8 cellular contexts compared by ENCODE assay signal in genomic region chr7:44490351-44491200, GRCh38. TPM values are rescaled to one million over a fixed set of nuclear protein-coding genes. Genes with fewer than 3 reads are reported as not detected.
DNase-seq lines count a peak whose midpoint lies in the region; ATAC-seq, FAIRE-seq and TF ChIP-seq lines count a peak whose summit lies in the region.

Gene NUDCD3, minus strand, starts transcription at chr7:44490658. Its CDS starts 58 bp downstream, at chr7:44490600.

- POLR2A ChIA-PET in HepG2 (lab: Yijun Ruan, JAX): interaction anchor here (0.7 to 2.8 kb wide), 12 partner anchors 9 to 84 kb away, joined by 3 to 18 read pairs (median 4); partner anchors contain the start of genes DDX56 and NPC1L1

- H3K36me3 ChIP-seq in BLaER1 treated with 17β-estradiol and CSF1 and Interleukin-3, amounts not matched to agents 10 nM and 100 nM: peaks cover 0 to 18% (median 7%) of the 10 kb centered on the region in 11 experiments; a peak in 11 of 22 replicates
- peaks cover 0 to 5% of the 10 kb centered on the region in 2 experiments; a peak in 1 of 5 replicates for H3K36me3 ChIP-seq in HepG2 (replicated peaks in 1 of 2; ENCODE audit: control insufficient read depth in 1 of 2, insufficient read depth in 2 of 2, low read length in 2 of 2)

- peak within 1 kb of the TSS; percentile 94 to 99 (median 97) for H3K9ac ChIP-seq in BLaER1 treated with 17β-estradiol and CSF1 and Interleukin-3, amounts not matched to agents 10 nM and 100 nM
- H3K9ac ChIP-seq in HepG2 (ENCODE audit: insufficient read depth, low read depth, low read length): peak within 1 kb of the TSS; percentile 85

- peaks cover 0 to 20% (median 0%) of the 10 kb centered on the region in 11 experiments; a peak in 5 of 22 replicates for H4K20me1 ChIP-seq in BLaER1 treated with 17β-estradiol and CSF1 and Interleukin-3, amounts not matched to agents 10 nM and 100 nM
- no peaks in the 10 kb centered on the region for H4K20me1 ChIP-seq in HepG2 (ENCODE audit: insufficient read depth, low read length)

- H3K27me3 ChIP-seq in BLaER1 treated with 17β-estradiol and CSF1 and Interleukin-3, amounts not matched to agents 10 nM and 100 nM: no peaks in the 10 kb centered on the region
- H3K27me3 ChIP-seq in HepG2 (ENCODE audit: control insufficient read depth in 1 of 2, insufficient read depth in 2 of 2, low read length in 2 of 2): no peaks in the 10 kb centered on the region; a peak in 1 of 5 replicates

- peak; percentile 55 for TF ChIP-seq CTCF in HepG2 (CRISPR knock-in tag; IDR thresholded peaks at IDR 0.05)

- BruUV-seq in HepG2 (replicated peaks; lab: Mats Ljungman, UMichigan): TSS peak; percentile 93

- ATAC-seq in GM19324 (IDR thresholded peaks at IDR 0.05; ENCODE audit: low FRiP score, unreplicated experiment) (peak; percentile 94), HG03469 (IDR thresholded peaks at IDR 0.05; ENCODE audit: unreplicated experiment) (peak; percentile 69), HepG2 (peak; percentile 99)

- peak within 1 kb of the TSS; percentile 97 to 100 (median 99) for H3K27ac ChIP-seq in BLaER1 treated with 17β-estradiol and CSF1 and Interleukin-3, amounts not matched to agents 10 nM and 100 nM
- peak within 1 kb of the TSS; percentile 96 for H3K27ac ChIP-seq in HepG2 (ENCODE audit: extremely low read length, insufficient read depth, low read length)

- DNase-seq in NCI-H526 (lab: John Stamatoyannopoulos, UW) (peak; percentile 84 to 93), dermis blood vessel endothelial cell (peak; percentile 86), HepG2 (ENCODE audit: low spot score) (peak; percentile 75)
- DNase-seq in activated CD4-positive, alpha-beta T cell treated with anti-CD3 and anti-CD28 coated beads, Interleukin-2, amount 50 U/mL, for 1 hour: peak; percentile 80
- DNase-seq in stimulated activated CD4-positive, alpha-beta T cell treated with anti-CD3 and anti-CD28 coated beads, Interleukin-4, amount 100 ng/mL, for 24 hours: peak; percentile 85

- peak; percentile 78 to 91 for TF ChIP-seq POLR2A in HepG2 (IDR thresholded peaks at IDR 0.05; ENCODE audit: insufficient read depth in 1 of 2, low read depth in 2 of 2, low read length in 2 of 2)

- peaks cover 39% of the 10 kb centered on the region for H3K79me2 ChIP-seq in HepG2 (ENCODE audit: insufficient read depth, low read length)

- peaks cover 39 to 48% (median 41%) of the 10 kb centered on the region in 10 experiments for H3K4me1 ChIP-seq in BLaER1 treated with 17β-estradiol and CSF1 and Interleukin-3, amounts not matched to agents 10 nM and 100 nM
- peaks cover 55% of the 10 kb centered on the region for H3K4me1 ChIP-seq in HepG2 (ENCODE audit: insufficient read depth, low read length)

- peak; percentile 51 for FAIRE-seq in HepG2 (lab: Jason Lieb, UNC)

- peak; percentile 62; the same call in 1 of the 2 replicates for TF ChIP-seq RAD21 in HepG2 (CRISPR knock-in tag; IDR thresholded peaks at IDR 0.05)

- H3K4me3 ChIP-seq in BLaER1 treated with 17β-estradiol and CSF1 and Interleukin-3, amounts not matched to agents 10 nM and 100 nM: peak within 1 kb of the TSS; percentile 68 to 90 (median 82)
- H3K4me3 ChIP-seq in HepG2 (replicated peaks in 1 of 3; ENCODE audit: insufficient read depth in 1 of 3, low read depth in 2 of 3, low read length in 3 of 3): peak within 1 kb of the TSS; percentile 74 to 93 (median 90)

- H3K9me3 ChIP-seq in BLaER1 treated with 17β-estradiol and CSF1 and Interleukin-3, amounts not matched to agents 10 nM and 100 nM (replicated peaks in 1 of 11): no peaks in the 10 kb centered on the region
- no peaks in the 10 kb centered on the region for H3K9me3 ChIP-seq in HepG2 (ENCODE audit: low read length)

- WGBS in HepG2 (ENCODE audit: low lambda C conversion rate): 2% methylated on average over 34 of the region's 63 CpGs

- CTCF ChIA-PET in HepG2 (lab: Yijun Ruan, JAX; ENCODE audit: low intra/inter-chr PET ratio, low total read pairs): no interaction called here

- H2AFZ ChIP-seq in HepG2 (ENCODE audit: low read length): peak within 1 kb of the TSS; percentile 80

- intact Hi-C loops in HepG2 (cut with micrococcal nuclease; ENCODE audit: unreplicated experiment): loop anchor here (5.0 kb wide), 2 partner anchors 52 to 82 kb away; partner anchors contain the start of genes DDX56 and NPC1L1

- TF ChIP-seq EP300 in HepG2 (IDR thresholded peaks at IDR 0.05; ENCODE audit: low read depth in 2 of 2, low read length in 2 of 2) (no peak; a peak in 1 of 4 replicates), HepG2 (CRISPR knock-in tag; IDR thresholded peaks at IDR 0.05; ENCODE audit: borderline replicate concordance) (no peak)

- H3K4me2 ChIP-seq in BLaER1 treated with 17β-estradiol and CSF1 and Interleukin-3, amounts not matched to agents 10 nM and 100 nM: peak within 1 kb of the TSS; percentile 74 to 95 (median 89)
- peak within 1 kb of the TSS; percentile 82 for H3K4me2 ChIP-seq in HepG2 (ENCODE audit: low read depth, low read length)

- in situ Hi-C loops in HepG2 (cut with HindIII; ENCODE audit: extremely low pct_ligation_motif_present, low pct_unique_long_range_greater_than_20kb): no loop called here

TF ChIP-seq in HepG2, 621 proteins besides CTCF, POLR2A, EP300 and RAD21 (continues in another document):
- TF ChIP-seq ZNF747 (CRISPR knock-in tag; IDR thresholded peaks at IDR 0.05; ENCODE audit: borderline replicate concordance) (peak; percentile 81; the same call in 1 of the 2 replicates), NKX3-1 (CRISPR knock-in tag; IDR thresholded peaks at IDR 0.05) (peak; percentile 28; the same call in 1 of the 2 replicates), ZUFSP (CRISPR knock-in tag; IDR thresholded peaks at IDR 0.05; ENCODE audit: borderline replicate concordance) (no peak), HMG20A (CRISPR knock-in tag; IDR thresholded peaks at IDR 0.05; ENCODE audit: borderline replicate concordance) (peak; percentile 17; the same call in 1 of the 2 replicates), MAFF (IDR thresholded peaks at IDR 0.05; ENCODE audit: low read depth, low read length) (no peak), USF2 (IDR thresholded peaks at IDR 0.05; ENCODE audit: low read depth, low read length) (peak; percentile 98), USF2 (CRISPR knock-in tag; IDR thresholded peaks at IDR 0.05; ENCODE audit: borderline replicate concordance) (peak; percentile 98), ZNF441 (CRISPR knock-in tag; IDR thresholded peaks at IDR 0.05; ENCODE audit: borderline replicate concordance) (peak; percentile 45; the same call in 1 of the 2 replicates)

RNA-seq across cellular contexts. Expression of gene NUDCD3, which starts in this region (rescaled TPM):
- total RNA-seq in dermis blood vessel endothelial cell (71.6 and 143 TPM in 2 replicates), HepG2 (2016; rRNA removed; fragmentation: Illumina TruSeq; extraction: Trizol) (49.9 and 54.6 TPM in 2 replicates)
- 13.4 and 14.8 TPM in 2 replicates for total RNA-seq in HepG2 (2016; cell fraction: cytosol; rRNA removed; fragmentation: Illumina TruSeq; extraction: Trizol; ENCODE audit: low read depth)
- 43.2 and 52.2 TPM in 2 replicates for total RNA-seq in HepG2 (2016; cell fraction: insoluble cytoplasmic fraction; rRNA removed; fragmentation: Illumina TruSeq; extraction: Trizol)
- total RNA-seq in HepG2 (2016; cell fraction: membrane; rRNA removed; fragmentation: Illumina TruSeq; extraction: Trizol): 11.7 and 13.3 TPM in 2 replicates
- 42.0 and 47.5 TPM in 2 replicates for total RNA-seq in HepG2 (2016; cell fraction: nucleus; rRNA removed; fragmentation: Illumina TruSeq; extraction: Trizol)
- 20.8 and 25.4 TPM in 2 replicates for polyA plus RNA-seq in HepG2 (2011; rRNA removed)
- polyA plus RNA-seq in HepG2 (2011; cell fraction: cytosol; rRNA removed): 21.8 and 27.6 TPM in 2 replicates
- polyA plus RNA-seq in HepG2 (2011; cell fraction: nucleus; rRNA removed): 32.7 and 41.3 TPM in 2 replicates
- polyA plus RNA-seq in HepG2 (2012): 27.9 and 29.4 TPM in 2 replicates
- 2.5 and 3.1 TPM in 2 replicates for polyA plus RNA-seq in HepG2 (2016; cell fraction: cytosol; fragmentation: Illumina TruSeq; extraction: Trizol; ENCODE audit: low read depth)
- 30.1 and 34.3 TPM in 2 replicates for polyA plus RNA-seq in HepG2 (2016; cell fraction: insoluble cytoplasmic fraction; fragmentation: Illumina TruSeq; extraction: Trizol; ENCODE audit: low read depth)
- 5.2 and 6.4 TPM in 2 replicates for polyA plus RNA-seq in HepG2 (2016; cell fraction: membrane; fragmentation: Illumina TruSeq; extraction: Trizol; ENCODE audit: low read depth)
- 35.7 and 42.8 TPM in 2 replicates for polyA plus RNA-seq in HepG2 (2016; cell fraction: nucleus; fragmentation: Illumina TruSeq; extraction: Trizol; ENCODE audit: insufficient read depth, low read depth)
- 43.7 and 47.9 TPM in 2 replicates for polyA minus RNA-seq in HepG2 (2011; rRNA and poly(A)+ RNA removed; ENCODE audit: low replicate concordance)
- polyA minus RNA-seq in HepG2 (2011; cell fraction: cytosol; rRNA and poly(A)+ RNA removed): 19.5 and 27.3 TPM in 2 replicates
- polyA minus RNA-seq in HepG2 (2011; cell fraction: nucleus; rRNA and poly(A)+ RNA removed): 36.7 and 44.8 TPM in 2 replicates

Comparison
In these comparisons a context has a peak if more than half of its experiments do, and no peak if none do; other contexts are left out.
1. Peak in every context shown above with its lines: DNase-seq, ATAC-seq, H3K4me3 ChIP-seq and H3K27ac ChIP-seq.